9 cellular contexts compared by ENCODE assay signal in genomic region chr10:70265032-70265689, GRCh38. TPM values are rescaled to one million over a fixed set of nuclear protein-coding genes. Genes with fewer than 3 reads are reported as not detected.
DNase-seq lines count a peak whose midpoint lies in the region; ATAC-seq and TF ChIP-seq lines count a peak whose summit lies in the region.
"Had no signal": no experiment of that assay in that cellular context is flagged by ENCODE, and none has a peak within 500 bp of the region (broad histone marks: within the 10 kb centered on the region; RNA-seq: fewer than 3 reads in every experiment).

No MANE protein-coding gene starts in this region.

- no peak overlapping the region for H3K27ac Mint-ChIP-seq in GM23338
- no peak overlapping the region for H3K27ac Mint-ChIP-seq in immature natural killer cell

- TF ChIP-seq CTCF in BE2C (IDR thresholded peaks at IDR 0.05; ENCODE audit: low read depth, low read length) (peak; percentile 56), GM23338 (conservative IDR thresholded peaks at IDR 0.05; ENCODE audit: low read depth in 2 of 2) (peak; percentile 67 to 78)

- H4K20me1 ChIP-seq in GM23338 (replicated peaks; ENCODE audit: insufficient read depth), result no peaks in the 10 kb centered on the region

- H2AFZ ChIP-seq in GM23338, result no peak overlapping the region

- H3K36me3 ChIP-seq in BE2C (no peaks in the 10 kb centered on the region), GM23338 (ENCODE audit: insufficient read depth) (no peaks in the 10 kb centered on the region)

- H3K79me2 ChIP-seq in GM23338 (replicated peaks; ENCODE audit: insufficient read depth), result no peaks in the 10 kb centered on the region

- no peaks in the 10 kb centered on the region for H3F3A ChIP-seq in GM23338 (replicated peaks; ENCODE audit: low read depth)

- DNase-seq in BE2C, result peak; percentile 23
- peak; percentile 91 for DNase-seq in GM23338 (ENCODE audit: low spot score)
- peak; percentile 24 for DNase-seq in SK-N-DZ (ENCODE audit: low spot score)
- DNase-seq in iPS-NIHi11 (ENCODE audit: low spot score), result peak; percentile 82
- DNase-seq in immature natural killer cell, result no peak
- DNase-seq in NCI-H2081 treated with DMSO at 0.1 percent for 48 hours (lab: John Stamatoyannopoulos, UW), result no peak
- DNase-seq in AG20443 (ENCODE audit: low spot score), result no peak

- H3K4me1 ChIP-seq in BE2C (no peaks in the 10 kb centered on the region), GM23338 (ENCODE audit: insufficient read depth) (no peaks in the 10 kb centered on the region)

- H3K27me3 Mint-ChIP-seq in GM23338 (ENCODE audit: insufficient read depth, low read depth, poor library complexity), result peaks cover 9% of the 10 kb centered on the region
- H3K27me3 Mint-ChIP-seq in immature natural killer cell (ENCODE audit: low read depth in 3 of 3), result peaks cover 2 to 6% (median 4%) of the 10 kb centered on the region in 3 donors

- H3K27ac ChIP-seq in GM23338 (ENCODE audit: low read depth), result no peak overlapping the region

- H3K27me3 ChIP-seq in BE2C, result no peaks in the 10 kb centered on the region
- no peaks in the 10 kb centered on the region for H3K27me3 ChIP-seq in GM23338 (ENCODE audit: insufficient read depth)

- no peak overlapping the region for H3K4me2 ChIP-seq in GM23338

- no peaks in the 10 kb centered on the region for H3K9me2 ChIP-seq in GM23338 (ENCODE audit: insufficient read depth)

- no peak overlapping the region for H3K4me3 ChIP-seq in BE2C (ENCODE audit: low read depth, low read length)
- H3K4me3 ChIP-seq in GM23338, result no peak overlapping the region

- H3K9me3 Mint-ChIP-seq in GM23338 (no peaks in the 10 kb centered on the region; the same call in 2 of the 3 replicates), immature natural killer cell (peaks cover 0 to 5% (median 0%) of the 10 kb centered on the region in 6 donors)

- H3K4me3 Mint-ChIP-seq in GM23338 (no peak overlapping the region), immature natural killer cell (no peak overlapping the region)

- H3K4me1 Mint-ChIP-seq in GM23338 (no peaks in the 10 kb centered on the region; the same call in 2 of the 3 replicates), immature natural killer cell (no peaks in the 10 kb centered on the region)

- ATAC-seq in GM23338 (peak; percentile 99), GM19035 (IDR thresholded peaks at IDR 0.05; ENCODE audit: unreplicated experiment) (no peak)

- H3K36me3 Mint-ChIP-seq in GM23338 (ENCODE audit: low read depth) (no peaks in the 10 kb centered on the region), immature natural killer cell (no peaks in the 10 kb centered on the region)

- no peaks in the 10 kb centered on the region for H3K9me3 ChIP-seq in BE2C

TF ChIP-seq in GM23338, 12 proteins besides CTCF, POLR2A, EP300 and RAD21 (continues in another document):
- TF ChIP-seq, protein P1, sequence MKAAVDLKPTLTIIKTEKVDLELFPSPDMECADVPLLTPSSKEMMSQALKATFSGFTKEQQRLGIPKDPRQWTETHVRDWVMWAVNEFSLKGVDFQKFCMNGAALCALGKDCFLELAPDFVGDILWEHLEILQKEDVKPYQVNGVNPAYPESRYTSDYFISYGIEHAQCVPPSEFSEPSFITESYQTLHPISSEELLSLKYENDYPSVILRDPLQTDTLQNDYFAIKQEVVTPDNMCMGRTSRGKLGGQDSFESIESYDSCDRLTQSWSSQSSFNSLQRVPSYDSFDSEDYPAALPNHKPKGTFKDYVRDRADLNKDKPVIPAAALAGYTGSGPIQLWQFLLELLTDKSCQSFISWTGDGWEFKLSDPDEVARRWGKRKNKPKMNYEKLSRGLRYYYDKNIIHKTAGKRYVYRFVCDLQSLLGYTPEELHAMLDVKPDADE (IDR thresholded peaks at IDR 0.05), result no peak
- TF ChIP-seq, protein P2, sequence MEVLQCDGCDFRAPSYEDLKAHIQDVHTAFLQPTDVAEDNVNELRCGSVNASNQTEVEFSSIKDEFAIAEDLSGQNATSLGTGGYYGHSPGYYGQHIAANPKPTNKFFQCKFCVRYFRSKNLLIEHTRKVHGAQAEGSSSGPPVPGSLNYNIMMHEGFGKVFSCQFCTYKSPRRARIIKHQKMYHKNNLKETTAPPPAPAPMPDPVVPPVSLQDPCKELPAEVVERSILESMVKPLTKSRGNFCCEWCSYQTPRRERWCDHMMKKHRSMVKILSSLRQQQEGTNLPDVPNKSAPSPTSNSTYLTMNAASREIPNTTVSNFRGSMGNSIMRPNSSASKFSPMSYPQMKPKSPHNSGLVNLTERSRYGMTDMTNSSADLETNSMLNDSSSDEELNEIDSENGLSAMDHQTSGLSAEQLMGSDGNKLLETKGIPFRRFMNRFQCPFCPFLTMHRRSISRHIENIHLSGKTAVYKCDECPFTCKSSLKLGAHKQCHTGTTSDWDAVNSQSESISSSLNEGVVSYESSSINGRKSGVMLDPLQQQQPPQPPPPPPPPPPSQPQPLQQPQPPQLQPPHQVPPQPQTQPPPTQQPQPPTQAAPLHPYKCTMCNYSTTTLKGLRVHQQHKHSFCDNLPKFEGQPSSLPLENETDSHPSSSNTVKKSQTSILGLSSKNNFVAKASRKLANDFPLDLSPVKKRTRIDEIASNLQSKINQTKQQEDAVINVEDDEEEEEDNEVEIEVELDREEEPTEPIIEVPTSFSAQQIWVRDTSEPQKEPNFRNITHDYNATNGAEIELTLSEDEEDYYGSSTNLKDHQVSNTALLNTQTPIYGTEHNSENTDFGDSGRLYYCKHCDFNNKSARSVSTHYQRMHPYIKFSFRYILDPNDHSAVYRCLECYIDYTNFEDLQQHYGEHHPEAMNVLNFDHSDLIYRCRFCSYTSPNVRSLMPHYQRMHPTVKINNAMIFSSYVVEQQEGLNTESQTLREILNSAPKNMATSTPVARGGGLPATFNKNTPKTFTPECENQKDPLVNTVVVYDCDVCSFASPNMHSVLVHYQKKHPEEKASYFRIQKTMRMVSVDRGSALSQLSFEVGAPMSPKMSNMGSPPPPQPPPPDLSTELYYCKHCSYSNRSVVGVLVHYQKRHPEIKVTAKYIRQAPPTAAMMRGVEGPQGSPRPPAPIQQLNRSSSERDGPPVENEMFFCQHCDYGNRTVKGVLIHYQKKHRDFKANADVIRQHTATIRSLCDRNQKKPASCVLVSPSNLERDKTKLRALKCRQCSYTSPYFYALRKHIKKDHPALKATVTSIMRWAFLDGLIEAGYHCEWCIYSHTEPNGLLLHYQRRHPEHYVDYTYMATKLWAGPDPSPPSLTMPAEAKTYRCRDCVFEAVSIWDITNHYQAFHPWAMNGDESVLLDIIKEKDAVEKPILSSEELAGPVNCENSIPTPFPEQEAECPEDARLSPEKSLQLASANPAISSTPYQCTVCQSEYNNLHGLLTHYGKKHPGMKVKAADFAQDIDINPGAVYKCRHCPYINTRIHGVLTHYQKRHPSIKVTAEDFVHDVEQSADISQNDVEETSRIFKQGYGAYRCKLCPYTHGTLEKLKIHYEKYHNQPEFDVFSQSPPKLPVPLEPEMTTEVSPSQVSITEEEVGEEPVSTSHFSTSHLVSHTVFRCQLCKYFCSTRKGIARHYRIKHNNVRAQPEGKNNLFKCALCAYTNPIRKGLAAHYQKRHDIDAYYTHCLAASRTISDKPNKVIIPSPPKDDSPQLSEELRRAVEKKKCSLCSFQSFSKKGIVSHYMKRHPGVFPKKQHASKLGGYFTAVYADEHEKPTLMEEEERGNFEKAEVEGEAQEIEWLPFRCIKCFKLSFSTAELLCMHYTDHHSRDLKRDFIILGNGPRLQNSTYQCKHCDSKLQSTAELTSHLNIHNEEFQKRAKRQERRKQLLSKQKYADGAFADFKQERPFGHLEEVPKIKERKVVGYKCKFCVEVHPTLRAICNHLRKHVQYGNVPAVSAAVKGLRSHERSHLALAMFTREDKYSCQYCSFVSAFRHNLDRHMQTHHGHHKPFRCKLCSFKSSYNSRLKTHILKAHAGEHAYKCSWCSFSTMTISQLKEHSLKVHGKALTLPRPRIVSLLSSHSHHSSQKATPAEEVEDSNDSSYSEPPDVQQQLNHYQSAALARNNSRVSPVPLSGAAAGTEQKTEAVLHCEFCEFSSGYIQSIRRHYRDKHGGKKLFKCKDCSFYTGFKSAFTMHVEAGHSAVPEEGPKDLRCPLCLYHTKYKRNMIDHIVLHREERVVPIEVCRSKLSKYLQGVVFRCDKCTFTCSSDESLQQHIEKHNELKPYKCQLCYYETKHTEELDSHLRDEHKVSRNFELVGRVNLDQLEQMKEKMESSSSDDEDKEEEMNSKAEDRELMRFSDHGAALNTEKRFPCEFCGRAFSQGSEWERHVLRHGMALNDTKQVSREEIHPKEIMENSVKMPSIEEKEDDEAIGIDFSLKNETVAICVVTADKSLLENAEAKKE (CRISPR knock-in tag; IDR thresholded peaks at IDR 0.05), result peak; percentile 95

RNA-seq across cellular contexts. Expression of gene NPFFR1, which starts 18.6 kb away (rescaled TPM):
- polyA plus RNA-seq in BE2C (2012; ENCODE audit: insufficient read depth, insufficient read length, low read depth), result 0.05 TPM
- total RNA-seq in GM23338 (2014; rRNA removed; shearing (Covaris generic)), result 0.03 and 0.08 TPM in 2 replicates
- polyA plus RNA-seq in GM23338 (2016; fragmentation: Nextera tagmentation; extraction: Ambion mirVana) (0.05 TPM in 1 of 2 replicates, not detected in the other), immature natural killer cell (not detected)
- not detected in 2 replicates for polyA plus RNA-seq in SK-N-DZ (2014; cell fraction: cytosol; rRNA removed)
- polyA plus RNA-seq in SK-N-DZ (2014; cell fraction: nucleus; rRNA removed), result not detected in 2 replicates
- total RNA-seq: myocyte had no signal

RNA-seq across cellular contexts. Expression of gene PPA1, which starts 31.9 kb away (rescaled TPM):
- 158 TPM for polyA plus RNA-seq in BE2C (2012; ENCODE audit: insufficient read depth, insufficient read length, low read depth)
- 135 and 178 TPM in 2 replicates for total RNA-seq in GM23338 (2014; rRNA removed; shearing (Covaris generic))
- polyA plus RNA-seq in GM23338 (2016; fragmentation: Nextera tagmentation; extraction: Ambion mirVana), result 206 and 228 TPM in 2 replicates
- 317 and 367 TPM in 2 replicates for polyA plus RNA-seq in SK-N-DZ (2014; cell fraction: cytosol; rRNA removed)
- polyA plus RNA-seq in SK-N-DZ (2014; cell fraction: nucleus; rRNA removed), result 160 and 184 TPM in 2 replicates
- polyA plus RNA-seq in immature natural killer cell, result 100 to 1,000 TPM in 1 of 3 donors, 10 to 100 TPM in 2; 48.2 to 126 (median 77.8) TPM

Comparison
In these comparisons a context has a peak if more than half of its experiments do, and no peak if none do; other contexts are left out.
1. DNase-seq: peak in BE2C (single experiment), GM23338 (single experiment), SK-N-DZ (single experiment) and iPS-NIHi11 (single experiment); none in immature natural killer cell (0 of 3), NCI-H2081 treated with DMSO at 0.1 percent for 48 hours (single experiment) and AG20443 (single experiment).